Comparison of ENCODE assay signal across 22 cellular contexts in genomic region chr7:1236132-1236655, GRCh38. TPM values are rescaled to one million over a fixed set of nuclear protein-coding genes. Genes with fewer than 3 reads are reported as not detected.
A peak's percentile ranks its signal among the peaks of the same experiment; 100 is the strongest.
DNase-seq lines count a peak whose midpoint lies in the region; ATAC-seq, FAIRE-seq and TF ChIP-seq lines count a peak whose summit lies in the region.
"Had no signal": no experiment of that assay in that cellular context is flagged by ENCODE, and none has a peak within 500 bp of the region (broad histone marks: within the 10 kb centered on the region; RNA-seq: fewer than 3 reads in every experiment).

No MANE protein-coding gene starts in this region.

- DNase-seq in A549 (ENCODE audit: low read depth in 1 of 2, low spot score in 1 of 2) = peak in 1 of 2 experiments; percentile 38
- DNase-seq in COLO668 (lab: John Stamatoyannopoulos, UW; ENCODE audit: unreplicated experiment) = peak; percentile 71
- DNase-seq in NCI-H1105 treated with DMSO at 0.1 percent for 48 hours (lab: John Stamatoyannopoulos, UW) = peak; percentile 50
- DNase-seq in kidney tubule cell (ENCODE audit: low spot score) = peak; percentile 19
- DNase-seq in NCI-H774 (lab: John Stamatoyannopoulos, UW) = no peak
- DNase-seq in DMS114 treated with DMSO at 0.1 percent for 48 hours (lab: John Stamatoyannopoulos, UW; ENCODE audit: unreplicated experiment) = no peak
- no peak for DNase-seq in GM19240 (ENCODE audit: insufficient read length, low spot score)
- DNase-seq: activated CD4-positive, alpha-beta T cell treated with anti-CD3 and anti-CD28 coated beads, Interleukin-2, amount 50 U/mL, for 1 hour; activated effector memory CD4-positive, alpha-beta T cell treated with Interleukin-2 at 50 U/mL for 16 hours; CD8-positive, alpha-beta memory T cell; GOT3; MM.1S; NCI-H2029 treated with DMSO at 0.1 percent for 48 hours; NCI-H510A; occipital lobe; stimulated activated CD4-positive, alpha-beta T cell treated with anti-CD3 and anti-CD28 coated beads, Interleukin-4, amount 100 ng/mL, for 4 hours; T-helper 17 cell; tibial artery; WERI-Rb-1 had no signal

- no CpG with 5 or more reads among the region's 86 CpGs for WGBS in A549 (ENCODE audit: missing lambda C conversion rate)

- POLR2A ChIA-PET in A549 (lab: Yijun Ruan, JAX) = no interaction called here

- peak overlapping the region in 1 of 2 experiments; percentile 43; a peak in 2 of 6 replicates for H3K27ac ChIP-seq in A549
- H3K27ac ChIP-seq: tibial artery, WERI-Rb-1 had no signal

- H3K4me1 ChIP-seq in A549 = peaks cover 26% of the 10 kb centered on the region

- H3K4me2 ChIP-seq in A549 = peak overlapping the region; percentile 85

- TF ChIP-seq POLR2A in A549 (IDR thresholded peaks at IDR 0.05; ENCODE audit: low read length) = no peak

- TF ChIP-seq EP300 in A549 (IDR thresholded peaks at IDR 0.05) = no peak

- no peak for FAIRE-seq in A549 (lab: Jason Lieb, UNC)
- FAIRE-seq: colon had no signal

- no peak for TF ChIP-seq RAD21 in A549 (conservative IDR thresholded peaks at IDR 0.05 in 1 of 2, IDR thresholded peaks at IDR 0.05 in 1 of 2)

- TF ChIP-seq CTCF in A549 (IDR thresholded peaks at IDR 0.05) = no peak

- ATAC-seq in A549 = peak in 1 of 2 experiments; percentile 25; a peak in 2 of 6 replicates
- ATAC-seq in HG03469 (IDR thresholded peaks at IDR 0.05; ENCODE audit: unreplicated experiment) = no peak
- ATAC-seq: activated naive CD8-positive, alpha-beta T cell treated with anti-CD3 and anti-CD28 coated beads, Interleukin-2, amount 50 U/mL, for 24 hours; T-helper 17 cell had no signal

- H3K9me3 ChIP-seq in A549 = no peaks in the 10 kb centered on the region
- H3K9me3 ChIP-seq: tibial artery had no signal

- CTCF ChIA-PET in A549 (lab: Yijun Ruan, JAX) = interaction anchor here (1.0 to 2.7 kb wide), 3 partner anchors 10 to 177 kb away, joined by 3 to 11 read pairs (median 4); no protein-coding TSS in a partner anchor

- H3K4me3 ChIP-seq in A549 = peak overlapping the region; percentile 38
- H3K4me3 ChIP-seq: tibial artery had no signal

TF ChIP-seq in A549, 52 proteins besides CTCF, POLR2A, EP300 and RAD21:
- TF ChIP-seq E2F6 (IDR thresholded peaks at IDR 0.05; ENCODE audit: borderline replicate concordance, low read depth) (no peak), HES2 (IDR thresholded peaks at IDR 0.05) (no peak), JUN (IDR thresholded peaks at IDR 0.05) (no peak), FOSL2 (IDR thresholded peaks at IDR 0.05) (no peak), FOSL2 (CRISPR knock-in tag; IDR thresholded peaks at IDR 0.05) (no peak), CHD4 (IDR thresholded peaks at IDR 0.05; ENCODE audit: borderline replicate concordance) (no peak), CBX8 (IDR thresholded peaks at IDR 0.05) (no peak), MAX (IDR thresholded peaks at IDR 0.05) (no peak), PHF8 (IDR thresholded peaks at IDR 0.05; ENCODE audit: borderline replicate concordance, low read depth) (no peak), EHF (CRISPR knock-in tag; IDR thresholded peaks at IDR 0.05) (no peak), POLR2AphosphoS2 (conservative IDR thresholded peaks at IDR 0.05; ENCODE audit: low read length) (no peak), ZFP36 (IDR thresholded peaks at IDR 0.05; ENCODE audit: borderline replicate concordance, partially characterized antibody) (no peak), RCOR1 (IDR thresholded peaks at IDR 0.05; ENCODE audit: low read depth, low read length) (no peak), HOXA7 (CRISPR knock-in tag; IDR thresholded peaks at IDR 0.05) (no peak), FOXS1 (CRISPR knock-in tag; IDR thresholded peaks at IDR 0.05) (no peak)

RNA-seq across cellular contexts. Expression of gene UNCX, which starts 3.5 kb away (rescaled TPM):
- polyA plus RNA-seq in A549 (2011; rRNA removed) (not detected in 2 replicates), A549 (2017; fragmentation: RNase III; extraction: RNeasy Plus Mini Kit Qiagen cat#74134 plus additional on column Dnase treatment) (not detected in 3 replicates)
- polyA plus RNA-seq in A549 (2012; cell fraction: cytosol; rRNA removed) = not detected in 2 replicates
- polyA plus RNA-seq in A549 (2012; cell fraction: nucleus; rRNA removed) = not detected in 2 replicates
- not detected in 2 replicates for polyA minus RNA-seq in A549 (2011; rRNA and poly(A)+ RNA removed)
- polyA plus RNA-seq: CD8-positive, alpha-beta memory T cell had no signal

Comparison
In these comparisons a context has a peak if more than half of its experiments do, and no peak if none do; other contexts are left out.
1. DNase-seq: peak in COLO668 (single experiment), NCI-H1105 treated with DMSO at 0.1 percent for 48 hours (single experiment) and kidney tubule cell (single experiment); none in NCI-H774 (single experiment), DMS114 treated with DMSO at 0.1 percent for 48 hours (single experiment) and GM19240 (single experiment).